8 cellular contexts compared by ENCODE assay signal in the genomic region with DNA sequence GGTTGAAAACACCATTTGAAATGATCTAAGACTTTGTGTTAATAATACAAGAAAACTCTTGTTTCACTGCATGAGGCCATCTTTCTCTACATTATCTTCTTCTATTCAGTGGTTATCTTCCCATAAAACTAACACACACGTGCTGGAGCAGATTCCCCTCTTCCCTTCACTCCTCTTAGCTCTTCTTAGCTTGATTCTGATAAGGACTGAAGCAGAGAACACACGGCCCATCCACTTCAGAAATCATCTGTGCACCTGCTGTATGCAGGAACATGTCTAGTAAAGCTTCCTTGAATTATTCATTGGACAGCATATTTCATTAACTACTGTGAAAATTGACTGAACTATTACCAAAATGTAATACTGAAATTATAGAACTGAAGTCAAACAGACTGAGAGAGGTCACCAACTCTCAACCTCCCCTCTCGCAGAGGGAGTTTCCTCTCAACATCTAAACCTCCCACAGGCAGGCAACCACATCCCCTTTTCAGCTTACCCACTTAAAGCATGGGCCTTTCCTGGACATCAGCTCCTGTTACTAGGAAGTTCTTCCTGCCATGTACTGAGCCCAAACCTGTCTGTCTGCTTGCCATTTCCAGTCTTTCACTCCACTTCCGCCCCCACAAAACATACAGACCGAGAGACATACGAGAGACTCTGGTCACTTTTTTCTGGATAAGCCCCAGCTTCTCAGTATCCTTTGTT.
DNase-seq lines count a peak whose midpoint lies in the region; ATAC-seq, FAIRE-seq and TF ChIP-seq lines count a peak whose summit lies in the region.

No MANE protein-coding gene starts in this region.

- H3K4me3 Mint-ChIP-seq in activated CD8-positive, alpha-beta T cell treated with anti-CD3 and anti-CD28 coated beads, Interleukin-2, amount 10 ng/mL, durations not matched to agents 7 days and 5 days = peak overlapping the region; percentile 47
- H3K4me3 Mint-ChIP-seq in chondrocyte (ENCODE audit: unreplicated experiment) = no peak overlapping the region

- ATAC-seq in GM19395 (IDR thresholded peaks at IDR 0.05; ENCODE audit: unreplicated experiment) = peak; percentile 98
- peak; percentile 97 for ATAC-seq in HG03378 (IDR thresholded peaks at IDR 0.05; ENCODE audit: unreplicated experiment)
- ATAC-seq in activated CD8-positive, alpha-beta T cell treated with anti-CD3 and anti-CD28 coated beads, Interleukin-2, amount 10 ng/mL, durations not matched to agents 7 days and 5 days = peak; percentile 88

- peak overlapping the region; percentile 84 for H3K27ac Mint-ChIP-seq in activated CD8-positive, alpha-beta T cell treated with anti-CD3 and anti-CD28 coated beads, Interleukin-2, amount 10 ng/mL, durations not matched to agents 7 days and 5 days
- H3K27ac Mint-ChIP-seq in chondrocyte (ENCODE audit: unreplicated experiment) = no peak overlapping the region

- FAIRE-seq in RCC 7860 (lab: Jason Lieb, UNC) = no peak

- TF ChIP-seq CTCF in chondrocyte (IDR thresholded peaks at IDR 0.05) = no peak

- POLR2A ChIA-PET in activated CD8-positive, alpha-beta T cell treated with anti-CD3 and anti-CD28 coated beads, Interleukin-2, amount 10 ng/mL, durations not matched to agents 7 days and 5 days (lab: Charles Lee) = interaction anchor here (0.8 to 1.2 kb wide), 2 partner anchors 64 to 765 kb away, joined by 3 to 9 read pairs; no protein-coding TSS in a partner anchor

- peaks cover 33% of the 10 kb centered on the region for H3K4me1 Mint-ChIP-seq in activated CD8-positive, alpha-beta T cell treated with anti-CD3 and anti-CD28 coated beads, Interleukin-2, amount 10 ng/mL, durations not matched to agents 7 days and 5 days (ENCODE audit: low read depth)
- H3K4me1 Mint-ChIP-seq in chondrocyte (ENCODE audit: low read depth) = peaks cover 9% of the 10 kb centered on the region

- peaks cover 37% of the 10 kb centered on the region for H3K36me3 Mint-ChIP-seq in activated CD8-positive, alpha-beta T cell treated with anti-CD3 and anti-CD28 coated beads, Interleukin-2, amount 10 ng/mL, durations not matched to agents 7 days and 5 days (ENCODE audit: low read depth)
- H3K36me3 Mint-ChIP-seq in chondrocyte (ENCODE audit: low read depth) = peaks cover 1% of the 10 kb centered on the region

- no peaks in the 10 kb centered on the region for H3K27me3 Mint-ChIP-seq in activated CD8-positive, alpha-beta T cell treated with anti-CD3 and anti-CD28 coated beads, Interleukin-2, amount 10 ng/mL, durations not matched to agents 7 days and 5 days (ENCODE audit: low read depth)
- peaks cover 6% of the 10 kb centered on the region for H3K27me3 Mint-ChIP-seq in chondrocyte (ENCODE audit: low read depth)

- CTCF ChIA-PET in activated CD8-positive, alpha-beta T cell treated with anti-CD3 and anti-CD28 coated beads, Interleukin-2, amount 10 ng/mL, durations not matched to agents 7 days and 5 days (lab: Charles Lee) = interaction anchor here (0.9 to 2.1 kb wide), 4 partner anchors 9 to 215 kb away, joined by 3 to 6 read pairs (median 3); no protein-coding TSS in a partner anchor

- DNase-seq in CD1c-positive myeloid dendritic cell (ENCODE audit: extremely low spot score) = peak; percentile 83
- peak; percentile 69 for DNase-seq in activated CD8-positive, alpha-beta T cell treated with anti-CD3 and anti-CD28 coated beads, Interleukin-2, amount 10 ng/mL, durations not matched to agents 7 days and 5 days
- peak; percentile 42 to 60 for DNase-seq in stimulated activated CD8-positive, alpha-beta memory T cell treated with anti-CD3 and anti-CD28 coated beads, Interleukin-7, amount 100 ng/mL, for 4 hours (ENCODE audit: low read depth in 2 of 2)
- no peak for DNase-seq in RCC 7860 (ENCODE audit: low spot score)
- DNase-seq in chondrocyte (ENCODE audit: low spot score) = no peak
- no peak for DNase-seq in NCI-H1436 treated with DMSO at 0.1 percent for 48 hours (lab: John Stamatoyannopoulos, UW)

- peaks cover 3% of the 10 kb centered on the region for H3K9me3 Mint-ChIP-seq in activated CD8-positive, alpha-beta T cell treated with anti-CD3 and anti-CD28 coated beads, Interleukin-2, amount 10 ng/mL, durations not matched to agents 7 days and 5 days (ENCODE audit: insufficient read depth)
- no peaks in the 10 kb centered on the region for H3K9me3 Mint-ChIP-seq in chondrocyte (ENCODE audit: low read depth)

Comparison
In these comparisons a context has a peak if more than half of its experiments do, and no peak if none do; other contexts are left out.
1. DNase-seq: peak in CD1c-positive myeloid dendritic cell (single experiment), activated CD8-positive, alpha-beta T cell treated with anti-CD3 and anti-CD28 coated beads, Interleukin-2, amount 10 ng/mL, durations not matched to agents 7 days and 5 days (single experiment) and stimulated activated CD8-positive, alpha-beta memory T cell treated with anti-CD3 and anti-CD28 coated beads, Interleukin-7, amount 100 ng/mL, for 4 hours (2 of 2); none in RCC 7860 (single experiment), chondrocyte (single experiment) and NCI-H1436 treated with DMSO at 0.1 percent for 48 hours (single experiment).
2. Peak in every context shown above with its lines, with median percentiles within 50 percentile points of each other: ATAC-seq.